ENCODE assay signal across 20 cellular contexts in genomic region chr11:81004576-81004975, GRCh38.
"Had no signal": no experiment of that assay in that cellular context is flagged by ENCODE, and none has a peak within 500 bp of the region (broad histone marks: within the 10 kb centered on the region; RNA-seq: fewer than 3 reads in every experiment).

No MANE protein-coding gene starts in this region.

- FAIRE-seq: endothelial cell of umbilical vein had no signal

- H3K9me3 ChIP-seq: esophagus muscularis mucosa, heart right ventricle, prostate gland, thyroid gland, upper lobe of right lung had no signal

- H3K36me3 ChIP-seq: esophagus muscularis mucosa, heart right ventricle, prostate gland, thyroid gland, upper lobe of right lung, WERI-Rb-1 had no signal

- H3K4me1 ChIP-seq: esophagus muscularis mucosa, heart right ventricle, prostate gland, thyroid gland, upper lobe of right lung had no signal

- H3K27ac ChIP-seq: dorsolateral prefrontal cortex, esophagus muscularis mucosa, heart right ventricle, prostate gland, thyroid gland, upper lobe of right lung, WERI-Rb-1 had no signal

- H3K4me3 ChIP-seq: esophagus muscularis mucosa, heart right ventricle, prostate gland, thyroid gland, upper lobe of right lung had no signal

- H3K27me3 ChIP-seq: esophagus muscularis mucosa, heart right ventricle, thyroid gland, upper lobe of right lung had no signal

- ATAC-seq: activated naive CD4-positive, alpha-beta T cell treated with anti-CD3 and anti-CD28 coated beads, Interleukin-2, amount 50 U/mL, for 72 hours; effector memory CD8-positive, alpha-beta T cell; heart right ventricle; left colon; naive thymus-derived CD8-positive, alpha-beta T cell; stimulated activated naive CD8-positive, alpha-beta T cell treated with anti-CD3 and anti-CD28 coated beads, Interleukin-15, Interleukin-2, amounts not matched to agents 100 U/mL and 50 U/mL, for 24 hours; upper lobe of right lung had no signal

- DNase-seq: activated CD4-positive, alpha-beta T cell treated with anti-CD3 and anti-CD28 coated beads, Interleukin-2, amount 50 U/mL, for 1 hour; activated CD4-positive, CD25-positive, alpha-beta regulatory T cell treated with anti-CD3 and anti-CD28 coated beads, Interleukin-2, amount 50 U/mL, for 72 hours; activated T-cell treated with anti-CD3 and anti-CD28 coated beads, Interleukin-2, amount 50 U/mL, for 1 hour; dorsolateral prefrontal cortex; effector memory CD8-positive, alpha-beta T cell; heart right ventricle; islet precursor cell; left colon; naive thymus-derived CD8-positive, alpha-beta T cell; stimulated activated CD4-positive, alpha-beta T cell treated with anti-CD3 and anti-CD28 coated beads, Interleukin-4, amount 100 ng/mL, for 4 hours; stimulated activated naive CD8-positive, alpha-beta T cell treated with anti-CD3 and anti-CD28 coated beads, Interleukin-15, Interleukin-2, amounts not matched to agents 100 U/mL and 50 U/mL, for 24 hours; substantia nigra; T-helper 1 cell; thyroid gland; upper lobe of right lung; WERI-Rb-1 had no signal
